11 cellular contexts compared by ENCODE assay signal in genomic region chr6:87396595-87397392, GRCh38. TPM values are rescaled to one million over a fixed set of nuclear protein-coding genes. Genes with fewer than 3 reads are reported as not detected.
DNase-seq lines count a peak whose midpoint lies in the region; ATAC-seq lines count a peak whose summit lies in the region.
"Had no signal": no experiment of that assay in that cellular context is flagged by ENCODE, and none has a peak within 500 bp of the region (broad histone marks: within the 10 kb centered on the region; RNA-seq: fewer than 3 reads in every experiment).

No MANE protein-coding gene starts in this region.

- H3K27ac ChIP-seq in naive thymus-derived CD4-positive, alpha-beta T cell (ENCODE audit: low read depth, low read length): no peak overlapping the region
- H3K27ac ChIP-seq: coronary artery had no signal

- H3K9me3 ChIP-seq in naive thymus-derived CD4-positive, alpha-beta T cell (ENCODE audit: control insufficient read depth in 2 of 3, low read length in 3 of 3): no peaks in the 10 kb centered on the region

- H3K27ac Mint-ChIP-seq in memory B cell: no peak overlapping the region
- no peak overlapping the region for H3K27ac Mint-ChIP-seq in naive thymus-derived CD4-positive, alpha-beta T cell
- H3K27ac Mint-ChIP-seq: activated T-cell treated with anti-CD3 and anti-CD28 coated beads, Interleukin-2, amount 50 U/mL, for 72 hours had no signal

- no peaks in the 10 kb centered on the region for H3K36me3 Mint-ChIP-seq in memory B cell
- H3K36me3 Mint-ChIP-seq in naive thymus-derived CD4-positive, alpha-beta T cell: peaks cover 0 to 6% (median 0%) of the 10 kb centered on the region in 5 donors

- ATAC-seq in GM18868 (IDR thresholded peaks at IDR 0.05; ENCODE audit: unreplicated experiment): peak; percentile 70
- peak; percentile 83 for ATAC-seq in HG02938 (IDR thresholded peaks at IDR 0.05; ENCODE audit: unreplicated experiment)
- ATAC-seq in memory B cell (ENCODE audit: low read depth): peak; percentile 95
- ATAC-seq in naive thymus-derived CD4-positive, alpha-beta T cell: no peak
- ATAC-seq: activated T-cell treated with anti-CD3 and anti-CD28 coated beads, Interleukin-2, amount 50 U/mL, for 72 hours had no signal

- POLR2A ChIA-PET in naive thymus-derived CD4-positive, alpha-beta T cell (lab: Charles Lee): no interaction called here

- no peaks in the 10 kb centered on the region for H3K27me3 Mint-ChIP-seq in memory B cell
- H3K27me3 Mint-ChIP-seq in naive thymus-derived CD4-positive, alpha-beta T cell: no peaks in the 10 kb centered on the region

- intact Hi-C loops in naive thymus-derived CD4-positive, alpha-beta T cell (cut with micrococcal nuclease): loop anchor here (10.0 kb wide), 2 partner anchors 438 to 768 kb away; partner anchors contain the start of gene CNR1 (in 1 of the 2)

- no peaks in the 10 kb centered on the region for H3K9me3 Mint-ChIP-seq in memory B cell
- H3K9me3 Mint-ChIP-seq in naive thymus-derived CD4-positive, alpha-beta T cell: no peaks in the 10 kb centered on the region
- H3K9me3 Mint-ChIP-seq: activated T-cell treated with anti-CD3 and anti-CD28 coated beads, Interleukin-2, amount 50 U/mL, for 72 hours had no signal

- CTCF ChIA-PET in naive thymus-derived CD4-positive, alpha-beta T cell (lab: Charles Lee): no interaction called here

- DNase-seq in NCI-H2196 (lab: John Stamatoyannopoulos, UW; ENCODE audit: unreplicated experiment) (peak; percentile 11), memory B cell (ENCODE audit: low spot score in 2 of 2) (peak in 1 of 2 donors; percentile 21), kidney glomerular epithelial cell (lab: John Stamatoyannopoulos, UW) (no peak), amniotic stem cell (lab: John Stamatoyannopoulos, UW) (no peak)
- DNase-seq in activated CD8-positive, alpha-beta memory T cell treated with anti-CD3 and anti-CD28 coated beads, Interleukin-2, amount 50 U/mL, for 4 hours: no peak
- no peak for DNase-seq in naive thymus-derived CD4-positive, alpha-beta T cell
- DNase-seq: activated T-cell treated with anti-CD3 and anti-CD28 coated beads, Interleukin-2, amount 50 U/mL, for 72 hours; Right ventricle myocardium superior had no signal

- H3K4me1 ChIP-seq in naive thymus-derived CD4-positive, alpha-beta T cell (ENCODE audit: control insufficient read depth in 2 of 2, insufficient read depth in 2 of 2, low read length in 2 of 2): no peaks in the 10 kb centered on the region

- no peaks in the 10 kb centered on the region for H3K36me3 ChIP-seq in naive thymus-derived CD4-positive, alpha-beta T cell (ENCODE audit: control insufficient read depth in 2 of 3, insufficient read depth in 3 of 3, low read length in 3 of 3)

- H3K27me3 ChIP-seq in naive thymus-derived CD4-positive, alpha-beta T cell (ENCODE audit: control insufficient read depth in 2 of 2, insufficient read depth in 2 of 2, low read length in 2 of 2): no peaks in the 10 kb centered on the region

- no peak overlapping the region for H3K4me3 Mint-ChIP-seq in memory B cell
- no peak overlapping the region for H3K4me3 Mint-ChIP-seq in naive thymus-derived CD4-positive, alpha-beta T cell
- H3K4me3 Mint-ChIP-seq: activated T-cell treated with anti-CD3 and anti-CD28 coated beads, Interleukin-2, amount 50 U/mL, for 72 hours had no signal

- H3K4me1 Mint-ChIP-seq in memory B cell: peaks cover 4% of the 10 kb centered on the region
- peaks cover 0 to 3% (median 0%) of the 10 kb centered on the region in 7 donors for H3K4me1 Mint-ChIP-seq in naive thymus-derived CD4-positive, alpha-beta T cell

- no peak overlapping the region for H3K4me3 ChIP-seq in naive thymus-derived CD4-positive, alpha-beta T cell (ENCODE audit: low read length)
- H3K4me3 ChIP-seq: coronary artery had no signal

RNA-seq across cellular contexts. Expression of gene CFAP206, which starts 11.0 kb away (rescaled TPM):
- not detected for total RNA-seq in naive thymus-derived CD4-positive, alpha-beta T cell
- not detected for polyA plus RNA-seq in naive thymus-derived CD4-positive, alpha-beta T cell
- total RNA-seq: activated T-cell treated with anti-CD3 and anti-CD28 coated beads, Interleukin-2, amount 50 U/mL, for 72 hours; Right ventricle myocardium superior had no signal

RNA-seq across cellular contexts. Expression of gene C6orf163, which starts 52.2 kb away (rescaled TPM):
- total RNA-seq in naive thymus-derived CD4-positive, alpha-beta T cell: 1 to 10 TPM; 1.3 to 6.9 (median 4.0) TPM
- polyA plus RNA-seq in naive thymus-derived CD4-positive, alpha-beta T cell: under 1 TPM; 0.65 to 0.86 TPM
